Comparison of ENCODE assay signal across 8 cellular contexts in genomic region chr3:116140100-116140689, GRCh38.
DNase-seq lines count a peak whose midpoint lies in the region; ATAC-seq lines count a peak whose summit lies in the region.

No MANE protein-coding gene starts in this region.

- no peaks in the 10 kb centered on the region for H3K4me1 Mint-ChIP-seq in activated T-cell treated with anti-CD3 and anti-CD28 coated beads, Interleukin-2, amount 50 U/mL, for 72 hours (ENCODE audit: low read depth)

- H3K36me3 Mint-ChIP-seq in activated T-cell treated with anti-CD3 and anti-CD28 coated beads, Interleukin-2, amount 50 U/mL, for 72 hours (ENCODE audit: insufficient read depth in 2 of 2): no peaks in the 10 kb centered on the region

- H3K27me3 Mint-ChIP-seq in activated T-cell treated with anti-CD3 and anti-CD28 coated beads, Interleukin-2, amount 50 U/mL, for 72 hours (ENCODE audit: low read depth): no peaks in the 10 kb centered on the region

- peak overlapping the region; percentile 82 for H3K27ac ChIP-seq in angular gyrus (ENCODE audit: low read depth, low read length)

- ATAC-seq in GM21381 (IDR thresholded peaks at IDR 0.05; ENCODE audit: unreplicated experiment) (peak; percentile 41), left lobe of liver (peak; percentile 46), HG02678 (IDR thresholded peaks at IDR 0.05; ENCODE audit: unreplicated experiment) (no peak), HG03039 (IDR thresholded peaks at IDR 0.05; ENCODE audit: unreplicated experiment) (no peak)
- no peak for ATAC-seq in activated T-cell treated with anti-CD3 and anti-CD28 coated beads, Interleukin-2, amount 50 U/mL, for 72 hours (replicated peaks in 1 of 2)

- no peaks in the 10 kb centered on the region for H3K9me3 Mint-ChIP-seq in activated T-cell treated with anti-CD3 and anti-CD28 coated beads, Interleukin-2, amount 50 U/mL, for 72 hours

- no peak overlapping the region for H3K27ac Mint-ChIP-seq in activated T-cell treated with anti-CD3 and anti-CD28 coated beads, Interleukin-2, amount 50 U/mL, for 72 hours

- H3K4me3 Mint-ChIP-seq in activated T-cell treated with anti-CD3 and anti-CD28 coated beads, Interleukin-2, amount 50 U/mL, for 72 hours: no peak overlapping the region

- DNase-seq in COLO829 (ENCODE audit: low spot score) (peak; percentile 59), NCI-H128 (lab: John Stamatoyannopoulos, UW; ENCODE audit: unreplicated experiment) (peak; percentile 15), left lobe of liver (ENCODE audit: low spot score) (no peak)
- no peak for DNase-seq in activated T-cell treated with anti-CD3 and anti-CD28 coated beads, Interleukin-2, amount 50 U/mL, for 72 hours

Comparison
In these comparisons a context has a peak if more than half of its experiments do, and no peak if none do; other contexts are left out.
1. DNase-seq: peak in COLO829 (single experiment) and NCI-H128 (single experiment); none in left lobe of liver (single experiment) and activated T-cell treated with anti-CD3 and anti-CD28 coated beads, Interleukin-2, amount 50 U/mL, for 72 hours (0 of 2).
2. ATAC-seq: peak in GM21381 (single experiment) and left lobe of liver (single experiment); none in activated T-cell treated with anti-CD3 and anti-CD28 coated beads, Interleukin-2, amount 50 U/mL, for 72 hours (0 of 2), HG02678 (single experiment) and HG03039 (single experiment).